8 cellular contexts compared by ENCODE assay signal in the genomic region with DNA sequence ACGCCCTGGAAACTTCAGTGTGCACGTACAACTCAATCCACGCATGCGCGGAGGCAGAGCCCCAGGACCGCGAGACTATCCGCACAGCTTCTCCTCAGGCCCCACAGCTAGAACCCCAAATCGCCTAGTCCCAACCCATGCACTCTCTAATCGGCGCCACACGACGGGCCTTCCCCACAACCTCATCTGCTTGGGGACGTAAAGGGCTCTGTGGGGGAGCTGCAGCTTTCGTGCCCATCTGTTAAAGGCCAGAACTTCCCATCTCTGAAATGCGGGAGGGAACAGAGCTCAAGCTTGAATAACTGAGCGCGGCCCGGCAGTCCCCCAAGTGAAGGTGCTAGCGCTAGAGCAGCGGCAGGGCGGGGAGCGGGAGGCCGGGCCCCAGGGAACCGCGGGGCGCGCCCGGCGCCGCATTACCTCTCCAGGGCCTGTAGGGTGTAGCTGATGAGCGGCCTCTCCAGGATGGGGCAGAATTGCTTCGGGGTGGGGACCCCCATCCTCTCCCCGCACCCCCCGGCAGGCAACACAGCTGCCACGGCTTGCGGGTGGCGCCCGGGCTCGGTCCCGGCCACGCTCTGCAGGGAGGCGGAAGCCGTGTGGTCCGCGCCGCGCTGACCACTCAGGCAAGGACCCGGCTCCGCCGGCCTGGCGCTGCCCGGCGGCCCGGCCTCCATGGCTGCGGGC. TPM values are rescaled to one million over a fixed set of nuclear protein-coding genes. Genes with fewer than 3 reads are reported as not detected.
DNase-seq lines count a peak whose midpoint lies in the region; ATAC-seq and TF ChIP-seq lines count a peak whose summit lies in the region.

No MANE protein-coding gene starts in this region.

- in situ Hi-C loops in Panc1 (cut with HindIII; ENCODE audit: low pct_unique_long_range_greater_than_20kb, low sequenced_read_pairs) = no loop called here

- peak overlapping the region; percentile 75 to 99 (median 96) for H3K4me3 Mint-ChIP-seq in IgD-negative memory B cell
- peak overlapping the region; percentile 87 for H3K4me3 Mint-ChIP-seq in activated T-helper 1 cell treated with anti-CD3 and anti-CD28 coated beads, Interleukin-12 subunit alpha, Interleukin-12 subunit beta, Interleukin-2, Interleukin-4 antibody, amounts not matched to agents 30 ng/mL and 10 ng/mL and 1 ng/mL, durations not matched to agents 14 hours and 24 hours and 36 hours
- peak overlapping the region; percentile 68 to 98 (median 93) for H3K4me3 Mint-ChIP-seq in naive B cell
- peak overlapping the region; percentile 81 for H3K4me3 Mint-ChIP-seq in stimulated activated effector memory CD8-positive, alpha-beta T cell treated with anti-CD3 and anti-CD28 coated beads, Interleukin-12 subunit alpha, Interleukin-12 subunit beta, amount 100 ng/mL, for 72 hours

- CTCF ChIA-PET in Panc1 (lab: Charles Lee) = interaction anchor here (0.5 to 0.6 kb wide), 2 partner anchors 130 to 225 kb away, joined by 3 to 4 read pairs; a partner anchor contains a TSS

- peaks cover 11% of the 10 kb centered on the region for H3K4me1 ChIP-seq in Panc1 (ENCODE audit: control insufficient read depth, insufficient read depth, low read length)
- peaks cover 9% of the 10 kb centered on the region for H3K4me1 ChIP-seq in fibroblast of lung (ENCODE audit: control insufficient read depth, extremely low read depth, insufficient read depth, low read length)

- H3K9me3 Mint-ChIP-seq in IgD-negative memory B cell (no peaks in the 10 kb centered on the region), naive B cell (no peaks in the 10 kb centered on the region)
- H3K9me3 Mint-ChIP-seq in activated T-helper 1 cell treated with anti-CD3 and anti-CD28 coated beads, Interleukin-12 subunit alpha, Interleukin-12 subunit beta, Interleukin-2, Interleukin-4 antibody, amounts not matched to agents 30 ng/mL and 10 ng/mL and 1 ng/mL, durations not matched to agents 14 hours and 24 hours and 36 hours = peaks cover 10% of the 10 kb centered on the region
- no peaks in the 10 kb centered on the region for H3K9me3 Mint-ChIP-seq in stimulated activated effector memory CD8-positive, alpha-beta T cell treated with anti-CD3 and anti-CD28 coated beads, Interleukin-12 subunit alpha, Interleukin-12 subunit beta, amount 100 ng/mL, for 72 hours

- peak overlapping the region; percentile 94 for H2AFZ ChIP-seq in fibroblast of lung (ENCODE audit: low read length)

- H3K9ac ChIP-seq in fibroblast of lung (ENCODE audit: insufficient read depth, low read length) = peak overlapping the region; percentile 88

- H3K36me3 ChIP-seq in Panc1 (ENCODE audit: control insufficient read depth, insufficient read depth, low read length) (no peaks in the 10 kb centered on the region), fibroblast of lung (ENCODE audit: control insufficient read depth, insufficient read depth, low read length) (no peaks in the 10 kb centered on the region)

- H3K27me3 ChIP-seq in Panc1 (ENCODE audit: control insufficient read depth, insufficient read depth, low read length) (no peaks in the 10 kb centered on the region), fibroblast of lung (ENCODE audit: control insufficient read depth, insufficient read depth, low read length) (no peaks in the 10 kb centered on the region)

- intact Hi-C loops in Panc1 (cut with micrococcal nuclease; ENCODE audit: unreplicated experiment) = no loop called here
- intact Hi-C loops in activated T-helper 1 cell treated with anti-CD3 and anti-CD28 coated beads, Interleukin-12 subunit alpha, Interleukin-12 subunit beta, Interleukin-2, Interleukin-4 antibody, amounts not matched to agents 30 ng/mL and 10 ng/mL and 1 ng/mL, durations not matched to agents 14 hours and 24 hours and 36 hours (cut with micrococcal nuclease) = loop anchor here (1.0 to 5.0 kb wide), 4 partner anchors 145 to 1522 kb away; a partner anchor contains a TSS

- POLR2A ChIA-PET in Panc1 (lab: Charles Lee) = interaction anchor here (0.6 to 1.5 kb wide), 3 partner anchors 55 to 105 kb away, joined by 3 read pairs; no protein-coding TSS in a partner anchor

- no peaks in the 10 kb centered on the region for H3K27me3 Mint-ChIP-seq in IgD-negative memory B cell
- no peaks in the 10 kb centered on the region for H3K27me3 Mint-ChIP-seq in activated T-helper 1 cell treated with anti-CD3 and anti-CD28 coated beads, Interleukin-12 subunit alpha, Interleukin-12 subunit beta, Interleukin-2, Interleukin-4 antibody, amounts not matched to agents 30 ng/mL and 10 ng/mL and 1 ng/mL, durations not matched to agents 14 hours and 24 hours and 36 hours (ENCODE audit: insufficient read depth)
- no peaks in the 10 kb centered on the region for H3K27me3 Mint-ChIP-seq in naive B cell

- H3K4me3 ChIP-seq in Panc1 (ENCODE audit: low read depth in 2 of 2, low read length in 2 of 2) = peak overlapping the region; percentile 65 to 80
- H3K4me3 ChIP-seq in fibroblast of lung (replicated peaks in 1 of 4; ENCODE audit: control extremely low read depth in 1 of 4, insufficient read depth in 1 of 4, low read depth in 3 of 4, low read length in 4 of 4) = peak overlapping the region; percentile 38 to 67 (median 60)

- no peaks in the 10 kb centered on the region for H3K79me2 ChIP-seq in fibroblast of lung (ENCODE audit: control insufficient read depth, insufficient read depth, low read length)

- DNase-seq in DMS114 treated with DMSO at 0.1 percent for 48 hours (lab: John Stamatoyannopoulos, UW; ENCODE audit: unreplicated experiment) (peak; percentile 87), Panc1 (ENCODE audit: low read depth, low spot score) (peak; percentile 78), fibroblast of lung (ENCODE audit: low read depth in 2 of 2) (peak; percentile 86 to 91), naive B cell (peak; percentile 81)
- peak; percentile 80 for DNase-seq in activated T-helper 1 cell treated with anti-CD3 and anti-CD28 coated beads, Interleukin-12 subunit alpha, Interleukin-12 subunit beta, Interleukin-2, Interleukin-4 antibody, amounts not matched to agents 30 ng/mL and 10 ng/mL and 1 ng/mL, durations not matched to agents 14 hours and 24 hours and 36 hours (ENCODE audit: low spot score)
- DNase-seq in stimulated activated effector memory CD8-positive, alpha-beta T cell treated with anti-CD3 and anti-CD28 coated beads, Interleukin-12 subunit alpha, Interleukin-12 subunit beta, amount 100 ng/mL, for 72 hours (ENCODE audit: low spot score in 2 of 2) = peak; percentile 70 to 91

- TF ChIP-seq CTCF in Panc1 (IDR thresholded peaks at IDR 0.05) = peak; percentile 42
- TF ChIP-seq CTCF in fibroblast of lung (conservative IDR thresholded peaks at IDR 0.05 in 1 of 2, IDR thresholded peaks at IDR 0.05 in 1 of 2; ENCODE audit: low read depth in 1 of 2, low read length in 2 of 2) = peak; percentile 28 to 30

- H3K9me3 ChIP-seq in Panc1 (ENCODE audit: control insufficient read depth, insufficient read depth, low read depth, low read length) (no peaks in the 10 kb centered on the region), fibroblast of lung (ENCODE audit: control insufficient read depth, insufficient read depth, low read depth, low read length) (no peaks in the 10 kb centered on the region)

- H3K4me1 Mint-ChIP-seq in IgD-negative memory B cell (peaks cover 12 to 20% (median 15%) of the 10 kb centered on the region in 3 donors), naive B cell (peaks cover 11 to 16% (median 16%) of the 10 kb centered on the region in 3 donors)
- H3K4me1 Mint-ChIP-seq in activated T-helper 1 cell treated with anti-CD3 and anti-CD28 coated beads, Interleukin-12 subunit alpha, Interleukin-12 subunit beta, Interleukin-2, Interleukin-4 antibody, amounts not matched to agents 30 ng/mL and 10 ng/mL and 1 ng/mL, durations not matched to agents 14 hours and 24 hours and 36 hours (ENCODE audit: low read depth) = peaks cover 22% of the 10 kb centered on the region
- H3K4me1 Mint-ChIP-seq in stimulated activated effector memory CD8-positive, alpha-beta T cell treated with anti-CD3 and anti-CD28 coated beads, Interleukin-12 subunit alpha, Interleukin-12 subunit beta, amount 100 ng/mL, for 72 hours = peaks cover 22% of the 10 kb centered on the region

- no peaks in the 10 kb centered on the region for H4K20me1 ChIP-seq in fibroblast of lung (ENCODE audit: control insufficient read depth, extremely low read depth, insufficient read depth, low read length)

- no TSS peak for BruUV-seq in Panc1 (replicated peaks; lab: Mats Ljungman, UMichigan)

- ATAC-seq in GM21528 (IDR thresholded peaks at IDR 0.05; ENCODE audit: low FRiP score, unreplicated experiment) (peak; percentile 90), Panc1 (peak; percentile 91), naive B cell (ENCODE audit: low read depth in 2 of 2) (peak; percentile 90 to 92)
- peak; percentile 92 for ATAC-seq in stimulated activated effector memory CD8-positive, alpha-beta T cell treated with anti-CD3 and anti-CD28 coated beads, Interleukin-12 subunit alpha, Interleukin-12 subunit beta, amount 100 ng/mL, for 72 hours

- H3K27ac Mint-ChIP-seq in IgD-negative memory B cell = peak overlapping the region; percentile 58 to 100 (median 97)
- peak overlapping the region; percentile 82 for H3K27ac Mint-ChIP-seq in activated T-helper 1 cell treated with anti-CD3 and anti-CD28 coated beads, Interleukin-12 subunit alpha, Interleukin-12 subunit beta, Interleukin-2, Interleukin-4 antibody, amounts not matched to agents 30 ng/mL and 10 ng/mL and 1 ng/mL, durations not matched to agents 14 hours and 24 hours and 36 hours
- peak overlapping the region; percentile 24 to 92 (median 90) for H3K27ac Mint-ChIP-seq in naive B cell
- peak overlapping the region; percentile 95 for H3K27ac Mint-ChIP-seq in stimulated activated effector memory CD8-positive, alpha-beta T cell treated with anti-CD3 and anti-CD28 coated beads, Interleukin-12 subunit alpha, Interleukin-12 subunit beta, amount 100 ng/mL, for 72 hours

- peak overlapping the region; percentile 84 for H3K4me2 ChIP-seq in fibroblast of lung (ENCODE audit: extremely low read depth, insufficient read depth, low read length)

- H3K36me3 Mint-ChIP-seq in IgD-negative memory B cell (no peaks in the 10 kb centered on the region), naive B cell (no peaks in the 10 kb centered on the region)
- H3K36me3 Mint-ChIP-seq in activated T-helper 1 cell treated with anti-CD3 and anti-CD28 coated beads, Interleukin-12 subunit alpha, Interleukin-12 subunit beta, Interleukin-2, Interleukin-4 antibody, amounts not matched to agents 30 ng/mL and 10 ng/mL and 1 ng/mL, durations not matched to agents 14 hours and 24 hours and 36 hours (ENCODE audit: low read depth) = peaks cover 3% of the 10 kb centered on the region
- H3K36me3 Mint-ChIP-seq in stimulated activated effector memory CD8-positive, alpha-beta T cell treated with anti-CD3 and anti-CD28 coated beads, Interleukin-12 subunit alpha, Interleukin-12 subunit beta, amount 100 ng/mL, for 72 hours = peaks cover 10% of the 10 kb centered on the region

- H3K27ac ChIP-seq in Panc1 (ENCODE audit: low read length) (peak overlapping the region; percentile 89), fibroblast of lung (ENCODE audit: insufficient read depth, low read length) (peak overlapping the region; percentile 90)

RNA-seq across cellular contexts. Expression of a gene that starts 0.5 kb away (rescaled TPM):
- polyA plus RNA-seq in IgD-negative memory B cell = 0.79 TPM
- 2.4 TPM for total RNA-seq in Panc1 (2021; ENCODE audit: unreplicated experiment)
- 0.40 TPM for polyA plus RNA-seq in Panc1 (2012; ENCODE audit: insufficient read length)
- total RNA-seq in activated T-helper 1 cell treated with anti-CD3 and anti-CD28 coated beads, Interleukin-12 subunit alpha, Interleukin-12 subunit beta, Interleukin-2, Interleukin-4 antibody, amounts not matched to agents 30 ng/mL and 10 ng/mL and 1 ng/mL, durations not matched to agents 14 hours and 24 hours and 36 hours = 0.91 and 1.1 TPM in 2 replicates
- total RNA-seq in fibroblast of lung = 1.0 and 1.5 TPM in 2 replicates
- 1.0 and 1.1 TPM in 2 replicates for polyA plus RNA-seq in fibroblast of lung
- 0.84 and 0.91 TPM in 2 replicates for polyA plus RNA-seq in fibroblast of lung (2012)
- 0.31 and 0.37 TPM in 2 replicates for polyA minus RNA-seq in fibroblast of lung (ENCODE audit: low replicate concordance)
- polyA plus RNA-seq in naive B cell (ENCODE audit: low read depth in 6 of 6) = under 1 TPM in 5 of 6 donors, not detected in 1; 0.23 to 0.71 (median 0.39) TPM

RNA-seq across cellular contexts. Expression of a gene that starts 44.7 kb away (rescaled TPM):
- polyA plus RNA-seq in IgD-negative memory B cell (not detected), fibroblast of lung (0.05 and 0.07 TPM in 2 replicates), naive B cell (ENCODE audit: low read depth in 6 of 6) (not detected)
- total RNA-seq in Panc1 (2021; ENCODE audit: unreplicated experiment) (not detected), fibroblast of lung (under 0.01 TPM in 1 of 2 replicates, not detected in the other)
- not detected for polyA plus RNA-seq in Panc1 (2012; ENCODE audit: insufficient read length)
- total RNA-seq in activated T-helper 1 cell treated with anti-CD3 and anti-CD28 coated beads, Interleukin-12 subunit alpha, Interleukin-12 subunit beta, Interleukin-2, Interleukin-4 antibody, amounts not matched to agents 30 ng/mL and 10 ng/mL and 1 ng/mL, durations not matched to agents 14 hours and 24 hours and 36 hours = not detected in 2 replicates
- polyA plus RNA-seq in fibroblast of lung (2012) = 0.07 TPM in 1 of 2 replicates, not detected in the other
- polyA minus RNA-seq in fibroblast of lung (ENCODE audit: low replicate concordance) = not detected in 2 replicates

Comparison
In these comparisons a context has a peak if more than half of its experiments do, and no peak if none do; other contexts are left out.
1. Peak in every context shown above with its lines: DNase-seq, ATAC-seq, H3K4me3 ChIP-seq and H3K27ac ChIP-seq.